ENCODE assay signal across 1 cellular context in genomic region chr17:5763595-5763994, GRCh38.
TF ChIP-seq lines count a peak whose summit lies in the region.

No MANE protein-coding gene starts in this region.

TF ChIP-seq in HepG2, 621 proteins besides CTCF, POLR2A, EP300 and RAD21 (continued from another document and continues in another):
- TF ChIP-seq RERE (CRISPR knock-in tag; IDR thresholded peaks at IDR 0.05; ENCODE audit: low read depth) = peak; percentile 65
- TF ChIP-seq TCF7 (IDR thresholded peaks at IDR 0.05; ENCODE audit: low read depth) = peak; percentile 92
- TF ChIP-seq GABPA (IDR thresholded peaks at IDR 0.05; ENCODE audit: low read depth, low read length) = no peak
- TF ChIP-seq GABPA (CRISPR knock-in tag; IDR thresholded peaks at IDR 0.05; ENCODE audit: low read depth) = no peak
- no peak for TF ChIP-seq KDM2A (CRISPR knock-in tag; IDR thresholded peaks at IDR 0.05; ENCODE audit: borderline replicate concordance, low read depth)
- TF ChIP-seq RBFOX2 (IDR thresholded peaks at IDR 0.05; ENCODE audit: low read depth, low read length) = no peak
- peak; percentile 78 for TF ChIP-seq ZBTB7B (CRISPR knock-in tag; IDR thresholded peaks at IDR 0.05)
- 0 out of 2 replicates have a peak, but pooled peaks have one; percentile 22 for TF ChIP-seq MAX (IDR thresholded peaks at IDR 0.05)
- peak; percentile 49; the same call in 1 of the 2 replicates for TF ChIP-seq ZNF281 (CRISPR knock-in tag; IDR thresholded peaks at IDR 0.05; ENCODE audit: borderline replicate concordance)
- 0 out of 2 replicates have a peak, but pooled peaks have one; percentile 49 for TF ChIP-seq MLX (CRISPR knock-in tag; IDR thresholded peaks at IDR 0.05)
- TF ChIP-seq PPARG (CRISPR knock-in tag; conservative IDR thresholded peaks at IDR 0.05) = peak; percentile 79; the same call in 1 of the 2 replicates
- no peak for TF ChIP-seq ZNF296 (CRISPR knock-in tag; conservative IDR thresholded peaks at IDR 0.05)
- TF ChIP-seq HNF4A (CRISPR knock-in tag; IDR thresholded peaks at IDR 0.05) = peak; percentile 98
- TF ChIP-seq BORCS8-MEF2B (CRISPR knock-in tag; IDR thresholded peaks at IDR 0.05) = peak; percentile 52; the same call in 1 of the 2 replicates
- TF ChIP-seq ZNF224 (CRISPR knock-in tag; IDR thresholded peaks at IDR 0.05) = no peak
- no peak for TF ChIP-seq THAP9 (CRISPR knock-in tag; IDR thresholded peaks at IDR 0.05; ENCODE audit: borderline replicate concordance)
- peak; percentile 84; the same call in 1 of the 2 replicates for TF ChIP-seq ZNF232 (CRISPR knock-in tag; IDR thresholded peaks at IDR 0.05; ENCODE audit: borderline replicate concordance)
- TF ChIP-seq ZFX (CRISPR knock-in tag; IDR thresholded peaks at IDR 0.05; ENCODE audit: low read depth) = no peak
- no peak for TF ChIP-seq ZNF234 (CRISPR knock-in tag; conservative IDR thresholded peaks at IDR 0.05)
- no peak for TF ChIP-seq MAFK (conservative IDR thresholded peaks at IDR 0.05 in 1 of 2, IDR thresholded peaks at IDR 0.05 in 1 of 2; ENCODE audit: low read length in 2 of 2)
- peak; percentile 52; the same call in 1 of the 2 replicates for TF ChIP-seq ZFP90 (CRISPR knock-in tag; IDR thresholded peaks at IDR 0.05; ENCODE audit: borderline replicate concordance)
- peak; percentile 73 for TF ChIP-seq ZNF263 (CRISPR knock-in tag; IDR thresholded peaks at IDR 0.05)
- TF ChIP-seq ZNF274 (CRISPR knock-in tag; IDR thresholded peaks at IDR 0.05) = no peak
- 0 out of 2 replicates have a peak, but pooled peaks have one; percentile 87 for TF ChIP-seq SNAPC2 (CRISPR knock-in tag; IDR thresholded peaks at IDR 0.05)
- no peak for TF ChIP-seq CERS6 (CRISPR knock-in tag; IDR thresholded peaks at IDR 0.05)
- TF ChIP-seq BCL6 (CRISPR knock-in tag; IDR thresholded peaks at IDR 0.05) = peak; percentile 99
- peak; percentile 25 for TF ChIP-seq ASH2L (IDR thresholded peaks at IDR 0.05; ENCODE audit: insufficient read length, low read depth, low read length)
- TF ChIP-seq ZNF609 (CRISPR knock-in tag; IDR thresholded peaks at IDR 0.05; ENCODE audit: borderline replicate concordance) = peak; percentile 92
- TF ChIP-seq FOSL1 (CRISPR knock-in tag; IDR thresholded peaks at IDR 0.05; ENCODE audit: borderline replicate concordance) = no peak
- TF ChIP-seq JUND (CRISPR knock-in tag; IDR thresholded peaks at IDR 0.05) = no peak
- no peak for TF ChIP-seq ZNF773 (CRISPR knock-in tag; IDR thresholded peaks at IDR 0.05; ENCODE audit: borderline replicate concordance)
- peak; percentile 84 for TF ChIP-seq SMYD3 (CRISPR knock-in tag; IDR thresholded peaks at IDR 0.05)
- TF ChIP-seq BCLAF1 (IDR thresholded peaks at IDR 0.05) = no peak
- TF ChIP-seq ZNF556 (CRISPR knock-in tag; IDR thresholded peaks at IDR 0.05; ENCODE audit: borderline replicate concordance) = peak; percentile 60; the same call in 1 of the 2 replicates
- TF ChIP-seq ZNF468 (CRISPR knock-in tag; IDR thresholded peaks at IDR 0.05) = no peak
- TF ChIP-seq MED1 (CRISPR knock-in tag; IDR thresholded peaks at IDR 0.05) = peak; percentile 81
- TF ChIP-seq ZNF12 (CRISPR knock-in tag; IDR thresholded peaks at IDR 0.05) = no peak
- no peak for TF ChIP-seq SOX13 (IDR thresholded peaks at IDR 0.05)
- peak in 1 of 2 experiments; percentile 67; a peak in 2 of 4 replicates for TF ChIP-seq SOX13 (CRISPR knock-in tag; conservative IDR thresholded peaks at IDR 0.05 in 1 of 2, IDR thresholded peaks at IDR 0.05 in 1 of 2)
- no peak for TF ChIP-seq CAMTA2 (CRISPR knock-in tag; IDR thresholded peaks at IDR 0.05; ENCODE audit: borderline replicate concordance)
- no peak for TF ChIP-seq ZNF101 (CRISPR knock-in tag; IDR thresholded peaks at IDR 0.05; ENCODE audit: borderline replicate concordance, low read depth)
- TF ChIP-seq FOXK2 (IDR thresholded peaks at IDR 0.05) = peak; percentile 16; the same call in 1 of the 2 replicates
